Comparison of ENCODE assay signal across 1 cellular context in genomic region chr5:172828911-172829431, GRCh38.
TF ChIP-seq lines count a peak whose summit lies in the region.

No MANE protein-coding gene starts in this region.

TF ChIP-seq in A549, 52 proteins besides CTCF, POLR2A, EP300 and RAD21 (continued from another document):
- TF ChIP-seq REST (IDR thresholded peaks at IDR 0.05) (no peak), HOXB13 (CRISPR knock-in tag; IDR thresholded peaks at IDR 0.05; ENCODE audit: low read depth) (no peak), NR3C1 (IDR thresholded peaks at IDR 0.05) (no peak), PHF8 (IDR thresholded peaks at IDR 0.05; ENCODE audit: borderline replicate concordance, low read depth) (no peak), MAFK (IDR thresholded peaks at IDR 0.05; ENCODE audit: partially characterized antibody) (no peak), KDM1A (IDR thresholded peaks at IDR 0.05; ENCODE audit: low read depth) (no peak), ZNF302 (CRISPR knock-in tag; IDR thresholded peaks at IDR 0.05) (no peak)
